19 cellular contexts compared by ENCODE assay signal in genomic region chr15:48354694-48355303, GRCh38. TPM values are rescaled to one million over a fixed set of nuclear protein-coding genes. Genes with fewer than 3 reads are reported as not detected.
DNase-seq lines count a peak whose midpoint lies in the region; ATAC-seq and TF ChIP-seq lines count a peak whose summit lies in the region.
"Had no signal": no experiment of that assay in that cellular context is flagged by ENCODE, and none has a peak within 500 bp of the region (broad histone marks: within the 10 kb centered on the region; RNA-seq: fewer than 3 reads in every experiment).

No MANE protein-coding gene starts in this region.

- CTCF ChIA-PET in CD4-positive, alpha-beta T cell (lab: Charles Lee), result no interaction called here

- intact Hi-C loops in CD4-positive, alpha-beta T cell (cut with DNase I, micrococcal nuclease), result loop anchor here in 1 of 2 experiments (5.0 kb wide), 3 partner anchors 448 to 1068 kb away; partner anchors contain the start of gene FGF7

- no peaks in the 10 kb centered on the region for H3K9me3 ChIP-seq in MM.1S (replicated peaks; ENCODE audit: insufficient read depth, low read length)
- no peaks in the 10 kb centered on the region for H3K9me3 ChIP-seq in osteoblast (ENCODE audit: low read depth, low read length)
- no peaks in the 10 kb centered on the region for H3K9me3 ChIP-seq in CD4-positive, alpha-beta T cell (ENCODE audit: control insufficient read depth, low read length)
- H3K9me3 ChIP-seq: thyroid gland had no signal

- H3K27ac ChIP-seq in MM.1S (ENCODE audit: low read length), result peak overlapping the region; percentile 25; the same call in 1 of the 2 replicates
- peak overlapping the region; percentile 60 for H3K27ac ChIP-seq in osteoblast (ENCODE audit: low read depth, low read length)
- H3K27ac ChIP-seq in CD4-positive, alpha-beta T cell (ENCODE audit: low read depth, low read length), result no peak overlapping the region
- H3K27ac ChIP-seq: brain microvascular endothelial cell, HL-60, thyroid gland had no signal

- POLR2A ChIA-PET in CD4-positive, alpha-beta T cell (lab: Charles Lee), result interaction anchor here (0.9 kb wide), 1 partner anchor 1217 kb away, joined by 3 read pairs; no protein-coding TSS in a partner anchor

- no peak overlapping the region for H3K9ac ChIP-seq in MM.1S (ENCODE audit: low read length)

- DNase-seq in AG20443 (ENCODE audit: low spot score) (peak; percentile 53), MM.1S (no peak), fibroblast of mammary gland (ENCODE audit: low read depth) (peak; percentile 25), osteoblast (ENCODE audit: insufficient read length, low spot score, missing footprints) (no peak), iPS-NIHi7 (ENCODE audit: extremely low spot score) (no peak), 8988T (no peak)
- no peak for DNase-seq in CD4-positive, alpha-beta T cell
- DNase-seq: activated naive CD8-positive, alpha-beta T cell treated with anti-CD3 and anti-CD28 coated beads for 36 hours; foreskin melanocyte; NCI-H187 treated with DMSO at 0.1 percent for 48 hours; NK-92 treated with Interleukin-12 subunit alpha and Interleukin-12 subunit beta, amount 100 ng/mL, for 24 hours; occipital lobe; stimulated activated CD4-positive, alpha-beta T cell treated with anti-CD3 and anti-CD28 coated beads, Interleukin-15, amount 100 ng/mL, for 24 hours; thyroid gland had no signal

- no peak overlapping the region for H3K4me3 Mint-ChIP-seq in CD4-positive, alpha-beta T cell
- H3K4me3 Mint-ChIP-seq: activated naive CD8-positive, alpha-beta T cell treated with anti-CD3 and anti-CD28 coated beads for 36 hours; activated T-helper 17 cell treated with anti-CD3 and anti-CD28 coated beads, Interleukin-2, amount 50 U/mL, for 72 hours had no signal

- no peaks in the 10 kb centered on the region for H3K9me3 Mint-ChIP-seq in CD4-positive, alpha-beta T cell
- H3K9me3 Mint-ChIP-seq: activated naive CD8-positive, alpha-beta T cell treated with anti-CD3 and anti-CD28 coated beads for 36 hours; activated T-helper 17 cell treated with anti-CD3 and anti-CD28 coated beads, Interleukin-2, amount 50 U/mL, for 72 hours had no signal

- peaks cover 7% of the 10 kb centered on the region for H3K4me1 ChIP-seq in MM.1S (ENCODE audit: low read length)
- peaks cover 21% of the 10 kb centered on the region for H3K4me1 ChIP-seq in osteoblast (ENCODE audit: insufficient read depth, low read length)
- H3K4me1 ChIP-seq: thyroid gland had no signal

- H3K36me3 ChIP-seq in MM.1S (replicated peaks; ENCODE audit: insufficient read depth, low read length), result no peaks in the 10 kb centered on the region
- H3K36me3 ChIP-seq in osteoblast (ENCODE audit: insufficient read depth, low read length), result no peaks in the 10 kb centered on the region
- H3K36me3 ChIP-seq: brain microvascular endothelial cell, thyroid gland had no signal

- peak overlapping the region; percentile 3; the same call in 1 of the 2 replicates for H3K4me3 ChIP-seq in MM.1S (ENCODE audit: low read length)
- H3K4me3 ChIP-seq in fibroblast of mammary gland (ENCODE audit: control insufficient read depth, low read depth, low read length), result no peak overlapping the region
- H3K4me3 ChIP-seq in osteoblast (ENCODE audit: insufficient read depth, low read length), result no peak overlapping the region
- H3K4me3 ChIP-seq: thyroid gland had no signal

- no peaks in the 10 kb centered on the region for H3K9me2 ChIP-seq in MM.1S (replicated peaks; ENCODE audit: insufficient read depth, low read length)

- peaks cover 11% of the 10 kb centered on the region; the same call in 1 of the 2 replicates for H3F3A ChIP-seq in MM.1S (ENCODE audit: insufficient read depth, low read length)

- H4K20me1 ChIP-seq in MM.1S (ENCODE audit: insufficient read depth, low read length), result no peaks in the 10 kb centered on the region
- no peaks in the 10 kb centered on the region for H4K20me1 ChIP-seq in osteoblast (ENCODE audit: insufficient read depth, low read length)

- H3K27me3 ChIP-seq in MM.1S (replicated peaks; ENCODE audit: insufficient read depth, low read length) (no peaks in the 10 kb centered on the region), osteoblast (ENCODE audit: insufficient read depth, low read length) (no peaks in the 10 kb centered on the region)
- H3K27me3 ChIP-seq in CD4-positive, alpha-beta T cell (ENCODE audit: control insufficient read depth, insufficient read depth, low read length), result no peaks in the 10 kb centered on the region
- H3K27me3 ChIP-seq: brain microvascular endothelial cell, thyroid gland had no signal

- no peak for TF ChIP-seq CTCF in MM.1S (IDR thresholded peaks at IDR 0.05; ENCODE audit: low read length)
- TF ChIP-seq CTCF in fibroblast of mammary gland (conservative IDR thresholded peaks at IDR 0.05; ENCODE audit: control insufficient read depth, insufficient read depth, low read depth, low read length), result no peak
- TF ChIP-seq CTCF in osteoblast (IDR thresholded peaks at IDR 0.05; ENCODE audit: extremely low read depth, low read depth, low read length), result no peak
- TF ChIP-seq CTCF in CD4-positive, alpha-beta T cell (IDR thresholded peaks at IDR 0.05), result no peak

- H3K79me2 ChIP-seq in MM.1S (ENCODE audit: low read length), result no peaks in the 10 kb centered on the region
- no peaks in the 10 kb centered on the region for H3K79me2 ChIP-seq in osteoblast (ENCODE audit: insufficient read depth, low read length)

- H2AFZ ChIP-seq in MM.1S (ENCODE audit: low read length), result peak overlapping the region; percentile 32
- H2AFZ ChIP-seq in osteoblast (ENCODE audit: low read length), result peak overlapping the region; percentile 25

- no peaks in the 10 kb centered on the region for H3K36me3 Mint-ChIP-seq in CD4-positive, alpha-beta T cell (ENCODE audit: low read depth)
- H3K36me3 Mint-ChIP-seq: activated naive CD8-positive, alpha-beta T cell treated with anti-CD3 and anti-CD28 coated beads for 36 hours had no signal

- H3K27ac Mint-ChIP-seq in CD4-positive, alpha-beta T cell, result no peak overlapping the region
- H3K27ac Mint-ChIP-seq: activated naive CD8-positive, alpha-beta T cell treated with anti-CD3 and anti-CD28 coated beads for 36 hours; activated T-helper 17 cell treated with anti-CD3 and anti-CD28 coated beads, Interleukin-2, amount 50 U/mL, for 72 hours had no signal

- H3K4me1 Mint-ChIP-seq in CD4-positive, alpha-beta T cell (ENCODE audit: low read depth), result peaks cover 16% of the 10 kb centered on the region

- H3K27me3 Mint-ChIP-seq in CD4-positive, alpha-beta T cell, result peaks cover 8% of the 10 kb centered on the region
- H3K27me3 Mint-ChIP-seq: activated T-helper 17 cell treated with anti-CD3 and anti-CD28 coated beads, Interleukin-2, amount 50 U/mL, for 72 hours had no signal

- peak overlapping the region; percentile 41; the same call in 1 of the 2 replicates for H3K4me2 ChIP-seq in MM.1S (ENCODE audit: low read depth, low read length)
- peak overlapping the region; percentile 52 for H3K4me2 ChIP-seq in osteoblast (ENCODE audit: insufficient read depth, low read length)

- ATAC-seq in GM18868 (IDR thresholded peaks at IDR 0.05; ENCODE audit: unreplicated experiment), result no peak
- ATAC-seq in CD4-positive, alpha-beta T cell (ENCODE audit: poor library complexity), result no peak
- ATAC-seq: activated T-helper 17 cell treated with anti-CD3 and anti-CD28 coated beads, Interleukin-2, amount 50 U/mL, for 72 hours; HCT116 had no signal

RNA-seq across cellular contexts. Expression of gene DUT, which starts 23.6 kb away (rescaled TPM):
- total RNA-seq in osteoblast, result 43.6 and 49.2 TPM in 2 replicates
- 10 to 100 TPM; 60.7 to 65.3 TPM for total RNA-seq in CD4-positive, alpha-beta T cell

Comparison
In these comparisons a context has a peak if more than half of its experiments do, and no peak if none do; other contexts are left out.
1. DNase-seq: peak in AG20443 (single experiment) and fibroblast of mammary gland (single experiment); none in MM.1S (single experiment), osteoblast (single experiment), iPS-NIHi7 (single experiment), 8988T (single experiment) and CD4-positive, alpha-beta T cell (0 of 10).